ENCODE assay signal across 9 cellular contexts in genomic region chr20:32449890-32450401, GRCh38.
DNase-seq lines count a peak whose midpoint lies in the region; ATAC-seq and TF ChIP-seq lines count a peak whose summit lies in the region.
"Had no signal": no experiment of that assay in that cellular context is flagged by ENCODE, and none has a peak within 500 bp of the region (broad histone marks: within the 10 kb centered on the region; RNA-seq: fewer than 3 reads in every experiment).

No MANE protein-coding gene starts in this region.

- no peak overlapping the region for H4K8ac ChIP-seq in trophoblast cell (ENCODE audit: low read depth, low read length)

- H3K14ac ChIP-seq in trophoblast cell (ENCODE audit: low read length) = no peak overlapping the region

- CTCF ChIA-PET in RWPE1 (lab: Yijun Ruan, JAX) = interaction anchor here (0.7 to 1.5 kb wide), 3 partner anchors 9 to 122 kb away, joined by 3 to 6 read pairs (median 4); no protein-coding TSS in a partner anchor

- no peak overlapping the region for H3K18ac ChIP-seq in trophoblast cell (ENCODE audit: low read length)

- no peak overlapping the region for H3K4me2 ChIP-seq in trophoblast cell (ENCODE audit: low read length)

- no peak overlapping the region for H3K4me3 ChIP-seq in ectodermal cell (ENCODE audit: insufficient read depth, low read depth, low read length)
- H3K4me3 ChIP-seq in trophoblast cell (ENCODE audit: low read depth, low read length) = no peak overlapping the region

- peaks cover 4% of the 10 kb centered on the region for H3K79me1 ChIP-seq in trophoblast cell (ENCODE audit: low read length)

- no peak overlapping the region for H4K12ac ChIP-seq in trophoblast cell (ENCODE audit: low read depth, low read length)

- no peak overlapping the region for H2BK120ac ChIP-seq in trophoblast cell (ENCODE audit: insufficient read depth, low read length, poor library complexity)

- ATAC-seq in activated CD4-positive, CD25-positive, alpha-beta regulatory T cell treated with anti-CD3 and anti-CD28 coated beads, Interleukin-2, amount 50 U/mL, for 24 hours = no peak
- no peak for ATAC-seq in omental fat pad (ENCODE audit: low FRiP score)

- H3K4me1 Mint-ChIP-seq in T-helper 1 cell treated with Interleukin-12 subunit alpha and Interleukin-12 subunit beta and Interleukin-4 antibody, amounts not matched to agents 30 μg/mL and 1 μg/mL, for 36 hours (ENCODE audit: low read depth) = peaks cover 3% of the 10 kb centered on the region

- no peak overlapping the region for H4K91ac ChIP-seq in trophoblast cell (ENCODE audit: low read depth, low read length)

- H3K36me3 Mint-ChIP-seq in T-helper 1 cell treated with Interleukin-12 subunit alpha and Interleukin-12 subunit beta and Interleukin-4 antibody, amounts not matched to agents 30 μg/mL and 1 μg/mL, for 36 hours (ENCODE audit: low read depth) = peaks cover 10% of the 10 kb centered on the region

- POLR2A ChIA-PET in RWPE1 (lab: Yijun Ruan, JAX; ENCODE audit: low non-redundant PET) = no interaction called here

- no peak overlapping the region for H3K9ac ChIP-seq in trophoblast cell (ENCODE audit: low read length)

- no peak overlapping the region for H2BK12ac ChIP-seq in trophoblast cell (ENCODE audit: low read length)

- no peak overlapping the region for H2AK5ac ChIP-seq in trophoblast cell (ENCODE audit: low read length)

- H3K36me3 ChIP-seq in ectodermal cell (ENCODE audit: control insufficient read depth, insufficient read depth, low read length) (peaks cover 21% of the 10 kb centered on the region), trophoblast cell (ENCODE audit: control insufficient read depth in 1 of 2, insufficient read depth in 2 of 2, low read length in 2 of 2) (peaks cover 87 to 94% of the 10 kb centered on the region in 2 experiments)

- no peak overlapping the region for H3K4me3 Mint-ChIP-seq in T-helper 1 cell treated with Interleukin-12 subunit alpha and Interleukin-12 subunit beta and Interleukin-4 antibody, amounts not matched to agents 30 μg/mL and 1 μg/mL, for 36 hours

- H3K9me3 ChIP-seq in ectodermal cell (ENCODE audit: control insufficient read depth, low read length) = no peaks in the 10 kb centered on the region
- peaks cover 3% of the 10 kb centered on the region for H3K9me3 ChIP-seq in trophoblast cell (ENCODE audit: insufficient read depth, low read depth, low read length)

- H3K9me3 Mint-ChIP-seq in T-helper 1 cell treated with Interleukin-12 subunit alpha and Interleukin-12 subunit beta and Interleukin-4 antibody, amounts not matched to agents 30 μg/mL and 1 μg/mL, for 36 hours = no peaks in the 10 kb centered on the region

- H3K27ac Mint-ChIP-seq in T-helper 1 cell treated with Interleukin-12 subunit alpha and Interleukin-12 subunit beta and Interleukin-4 antibody, amounts not matched to agents 30 μg/mL and 1 μg/mL, for 36 hours = peak overlapping the region; percentile 50

- 92 to 93% methylated on average over 8 of the region's 8 CpGs for WGBS in ectodermal cell, 2 experiments
- no CpG with 5 or more reads among the region's 8 CpGs for WGBS in trophoblast cell (ENCODE audit: extremely low coverage, insufficient coverage, insufficient read length)

- no peaks in the 10 kb centered on the region for H3K27me3 ChIP-seq in ectodermal cell (ENCODE audit: control insufficient read depth, insufficient read depth, low read length, poor library complexity, severe bottlenecking)
- no peaks in the 10 kb centered on the region for H3K27me3 ChIP-seq in trophoblast cell (ENCODE audit: insufficient read depth, low read length)

- no peaks in the 10 kb centered on the region for H3K79me2 ChIP-seq in trophoblast cell (ENCODE audit: control insufficient read depth, insufficient read depth, low read length, poor library complexity)

- H2BK5ac ChIP-seq in trophoblast cell (ENCODE audit: low read depth, low read length, poor library complexity) = no peak overlapping the region

- H3K27ac ChIP-seq in RWPE1 (peak overlapping the region; percentile 56), ectodermal cell (ENCODE audit: insufficient read depth, low read depth, low read length, poor library complexity, severe bottlenecking) (peak overlapping the region; percentile 29), trophoblast cell (ENCODE audit: low read depth, low read length) (no peak overlapping the region)
- H3K27ac ChIP-seq: 22Rv1 had no signal

- H3K23ac ChIP-seq in trophoblast cell (ENCODE audit: low read length) = no peak overlapping the region

- no peak overlapping the region for H3K4ac ChIP-seq in trophoblast cell (ENCODE audit: low read depth, low read length)

- DNase-seq in T-helper 1 cell = no peak
- no peak for DNase-seq in RWPE1 (ENCODE audit: low spot score)
- peak; percentile 20 to 46 for DNase-seq in trophoblast cell
- no peak for DNase-seq in RKO (ENCODE audit: low spot score)
- DNase-seq in omental fat pad (ENCODE audit: low spot score) = no peak

- H3K4me1 ChIP-seq in ectodermal cell (ENCODE audit: control insufficient read depth, insufficient read depth, low read length) (peaks cover 17% of the 10 kb centered on the region), trophoblast cell (ENCODE audit: control insufficient read depth in 1 of 2, insufficient read depth in 2 of 2, low read length in 2 of 2) (peaks cover 22 to 29% of the 10 kb centered on the region in 2 experiments)

- no peak overlapping the region for H2AFZ ChIP-seq in trophoblast cell (ENCODE audit: insufficient read depth, low read length, poor library complexity)

- TF ChIP-seq CTCF in RWPE1 (conservative IDR thresholded peaks at IDR 0.05; ENCODE audit: low read depth) (no peak), omental fat pad (IDR thresholded peaks at IDR 0.05) (no peak)

- H3K27me3 Mint-ChIP-seq in T-helper 1 cell treated with Interleukin-12 subunit alpha and Interleukin-12 subunit beta and Interleukin-4 antibody, amounts not matched to agents 30 μg/mL and 1 μg/mL, for 36 hours (ENCODE audit: low read depth) = no peaks in the 10 kb centered on the region

Comparison
In these comparisons a context has a peak if more than half of its experiments do, and no peak if none do; other contexts are left out.
1. DNase-seq: peak in trophoblast cell (2 of 2); none in T-helper 1 cell (0 of 5), RWPE1 (single experiment), RKO (single experiment) and omental fat pad (single experiment).